Comparison of ENCODE assay signal across 2 cellular contexts in the genomic region with DNA sequence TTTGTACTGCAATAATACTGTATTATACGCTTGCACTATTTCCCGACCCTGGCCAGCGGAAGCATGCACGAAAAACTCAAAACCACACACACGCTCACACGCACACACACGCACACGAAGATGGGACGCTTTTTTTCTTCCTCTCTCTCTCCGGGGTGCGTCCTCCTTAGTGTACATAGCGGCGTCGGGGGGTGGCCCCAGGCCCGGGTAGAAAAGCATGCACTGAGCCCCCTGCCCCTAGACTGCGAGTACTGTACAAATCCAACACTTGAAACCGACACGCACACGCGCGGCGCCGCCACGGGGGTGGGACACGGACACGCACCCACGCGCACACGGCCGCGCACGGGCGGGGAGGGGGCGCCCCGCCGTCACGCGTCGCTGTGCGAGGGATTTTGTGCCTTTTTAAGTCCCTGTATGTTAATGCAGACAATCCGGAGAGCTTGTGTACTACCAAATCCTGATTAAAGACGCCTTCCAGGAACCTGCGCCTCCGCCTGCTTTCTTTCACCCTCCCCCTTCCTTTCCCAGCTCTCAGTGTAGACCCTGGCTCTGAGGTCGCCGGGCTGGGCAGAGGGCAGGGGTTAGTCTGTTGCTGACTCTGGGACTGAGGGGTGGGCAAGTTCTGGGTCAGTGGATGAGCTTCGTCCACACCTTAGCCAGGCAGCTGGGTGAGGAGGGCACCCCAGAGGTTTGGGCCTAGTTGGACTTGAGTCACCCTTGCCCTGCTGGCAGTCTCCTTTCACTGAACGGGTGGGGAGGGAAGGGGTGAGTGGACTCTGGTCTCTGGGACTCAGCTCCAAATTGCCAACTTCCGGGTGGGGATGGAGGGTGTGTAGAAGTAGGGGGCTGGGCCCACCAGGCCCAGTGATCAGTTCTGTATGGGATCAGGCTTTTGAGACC.
TF ChIP-seq lines count a peak whose summit lies in the region.

No MANE protein-coding gene starts in this region.

TF ChIP-seq in A549, 52 proteins besides CTCF, POLR2A, EP300 and RAD21:
- TF ChIP-seq CHD2 (IDR thresholded peaks at IDR 0.05; ENCODE audit: low read length, partially characterized antibody): no peak
- no peak for TF ChIP-seq FOXS1 (CRISPR knock-in tag; IDR thresholded peaks at IDR 0.05)
- no peak for TF ChIP-seq HOXB13 (CRISPR knock-in tag; IDR thresholded peaks at IDR 0.05; ENCODE audit: low read depth)
- no peak for TF ChIP-seq HOXB5 (CRISPR knock-in tag; IDR thresholded peaks at IDR 0.05)
- TF ChIP-seq BHLHE40 (IDR thresholded peaks at IDR 0.05; ENCODE audit: low read depth, low read length): no peak
- TF ChIP-seq RARB (CRISPR knock-in tag; IDR thresholded peaks at IDR 0.05): no peak
- no peak for TF ChIP-seq POLR2AphosphoS2 (conservative IDR thresholded peaks at IDR 0.05; ENCODE audit: low read length)

TF ChIP-seq in IMR-90, 13 proteins besides CTCF, POLR2A, EP300 and RAD21:
- TF ChIP-seq CEBPB (IDR thresholded peaks at IDR 0.05; ENCODE audit: low read depth, low read length) (no peak), MXI1 (IDR thresholded peaks at IDR 0.05; ENCODE audit: borderline replicate concordance, low read depth, low read length) (no peak), RFX5 (IDR thresholded peaks at IDR 0.05; ENCODE audit: low read depth, low read length) (no peak), BHLHE40 (IDR thresholded peaks at IDR 0.05; ENCODE audit: low read depth, low read length) (no peak), ELK1 (IDR thresholded peaks at IDR 0.05; ENCODE audit: borderline replicate concordance, low read depth, low read length) (no peak), NFE2L2 (IDR thresholded peaks at IDR 0.05; ENCODE audit: low read depth, low read length) (no peak), SMC3 (IDR thresholded peaks at IDR 0.05; ENCODE audit: low read depth, low read length) (no peak), MAFK (IDR thresholded peaks at IDR 0.05; ENCODE audit: low read depth, low read length) (no peak), RCOR1 (IDR thresholded peaks at IDR 0.05; ENCODE audit: insufficient replicate concordance, low read length) (no peak)
- TF ChIP-seq, protein P1, sequence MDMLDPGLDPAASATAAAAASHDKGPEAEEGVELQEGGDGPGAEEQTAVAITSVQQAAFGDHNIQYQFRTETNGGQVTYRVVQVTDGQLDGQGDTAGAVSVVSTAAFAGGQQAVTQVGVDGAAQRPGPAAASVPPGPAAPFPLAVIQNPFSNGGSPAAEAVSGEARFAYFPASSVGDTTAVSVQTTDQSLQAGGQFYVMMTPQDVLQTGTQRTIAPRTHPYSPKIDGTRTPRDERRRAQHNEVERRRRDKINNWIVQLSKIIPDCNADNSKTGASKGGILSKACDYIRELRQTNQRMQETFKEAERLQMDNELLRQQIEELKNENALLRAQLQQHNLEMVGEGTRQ (IDR thresholded peaks at IDR 0.05; ENCODE audit: low read depth, low read length): no peak
